Comparison of ENCODE assay signal across 8 cellular contexts in the genomic region with DNA sequence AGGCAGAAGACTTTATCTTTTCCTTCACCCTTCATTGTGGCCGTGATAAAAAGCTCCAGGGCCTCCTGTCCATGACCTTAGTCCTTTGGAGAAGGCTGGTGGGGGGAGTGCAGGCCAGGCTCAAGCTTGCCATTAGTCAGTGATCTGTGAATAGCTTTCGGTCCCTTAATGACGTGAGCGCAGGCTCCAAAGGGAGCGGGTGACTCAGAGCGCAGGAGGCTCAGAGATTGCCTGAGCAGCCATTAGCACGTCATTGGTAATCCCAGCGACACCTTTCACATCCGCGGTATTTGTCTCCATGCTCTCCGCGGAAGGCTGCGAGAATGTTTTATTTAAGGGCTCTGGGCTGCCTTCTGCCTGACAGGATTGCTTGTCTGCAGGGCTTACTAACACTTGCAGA.
DNase-seq lines count a peak whose midpoint lies in the region; ATAC-seq and TF ChIP-seq lines count a peak whose summit lies in the region.

No MANE protein-coding gene starts in this region.

- no peaks in the 10 kb centered on the region for H3K9me3 Mint-ChIP-seq in WTC11

- POLR2A ChIA-PET in WTC11 (lab: Charles Lee), result interaction anchor here (0.5 kb wide), 1 partner anchor 470 kb away, joined by 6 read pairs; no protein-coding TSS in a partner anchor

- no peaks in the 10 kb centered on the region for H3K27me3 ChIP-seq in cardiac muscle cell

- H3K4me1 ChIP-seq in cardiac muscle cell (ENCODE audit: low read depth), result peaks cover 3% of the 10 kb centered on the region

- H3K4me3 Mint-ChIP-seq in WTC11, result peak overlapping the region; percentile 46

- H3K36me3 ChIP-seq in cardiac muscle cell, result no peaks in the 10 kb centered on the region

- no peak overlapping the region for H3K4me3 ChIP-seq in cardiac muscle cell

- H3K27me3 Mint-ChIP-seq in WTC11 (ENCODE audit: low read depth), result peaks cover 81% of the 10 kb centered on the region

- no peaks in the 10 kb centered on the region for H3K36me3 Mint-ChIP-seq in WTC11

- H3K27ac Mint-ChIP-seq in WTC11, result no peak overlapping the region

- DNase-seq in H4 (ENCODE audit: low spot score) (peak; percentile 97), WTC11 (ENCODE audit: low spot score) (peak; percentile 54), cardiac muscle cell (ENCODE audit: low read depth in 1 of 2, low spot score in 1 of 2) (peak; percentile 67 to 96), posterior cingulate gyrus (peak; percentile 9 to 91 (median 44)), NCI-H1436 (lab: John Stamatoyannopoulos, UW) (no peak), NCI-H510A (lab: John Stamatoyannopoulos, UW) (no peak)

- H3K27ac ChIP-seq in cardiac muscle cell, result no peak overlapping the region

- intact Hi-C loops in posterior cingulate gyrus (cut with DNase I), result no loop called here

- H3K4me1 Mint-ChIP-seq in WTC11, result peaks cover 5% of the 10 kb centered on the region; the same call in 1 of the 2 replicates

- TF ChIP-seq CTCF in WTC11 (IDR thresholded peaks at IDR 0.05) (no peak), cardiac muscle cell (IDR thresholded peaks at IDR 0.05; ENCODE audit: low read depth, low read length) (no peak)

- ATAC-seq in WTC11, result peak; percentile 96
- ATAC-seq in GM21737 (IDR thresholded peaks at IDR 0.05; ENCODE audit: unreplicated experiment), result no peak
- no peak for ATAC-seq in GM21367 (IDR thresholded peaks at IDR 0.05; ENCODE audit: unreplicated experiment)

- no peaks in the 10 kb centered on the region for H3K9me3 ChIP-seq in cardiac muscle cell (ENCODE audit: low read depth)

- CTCF ChIA-PET in WTC11 (lab: Charles Lee), result interaction anchor here (0.6 to 1.2 kb wide), 3 partner anchors 30 to 108 kb away, joined by 3 to 4 read pairs (median 3); no protein-coding TSS in a partner anchor

TF ChIP-seq in WTC11, 78 proteins besides CTCF, POLR2A, EP300 and RAD21:
- TF ChIP-seq, protein P1, sequence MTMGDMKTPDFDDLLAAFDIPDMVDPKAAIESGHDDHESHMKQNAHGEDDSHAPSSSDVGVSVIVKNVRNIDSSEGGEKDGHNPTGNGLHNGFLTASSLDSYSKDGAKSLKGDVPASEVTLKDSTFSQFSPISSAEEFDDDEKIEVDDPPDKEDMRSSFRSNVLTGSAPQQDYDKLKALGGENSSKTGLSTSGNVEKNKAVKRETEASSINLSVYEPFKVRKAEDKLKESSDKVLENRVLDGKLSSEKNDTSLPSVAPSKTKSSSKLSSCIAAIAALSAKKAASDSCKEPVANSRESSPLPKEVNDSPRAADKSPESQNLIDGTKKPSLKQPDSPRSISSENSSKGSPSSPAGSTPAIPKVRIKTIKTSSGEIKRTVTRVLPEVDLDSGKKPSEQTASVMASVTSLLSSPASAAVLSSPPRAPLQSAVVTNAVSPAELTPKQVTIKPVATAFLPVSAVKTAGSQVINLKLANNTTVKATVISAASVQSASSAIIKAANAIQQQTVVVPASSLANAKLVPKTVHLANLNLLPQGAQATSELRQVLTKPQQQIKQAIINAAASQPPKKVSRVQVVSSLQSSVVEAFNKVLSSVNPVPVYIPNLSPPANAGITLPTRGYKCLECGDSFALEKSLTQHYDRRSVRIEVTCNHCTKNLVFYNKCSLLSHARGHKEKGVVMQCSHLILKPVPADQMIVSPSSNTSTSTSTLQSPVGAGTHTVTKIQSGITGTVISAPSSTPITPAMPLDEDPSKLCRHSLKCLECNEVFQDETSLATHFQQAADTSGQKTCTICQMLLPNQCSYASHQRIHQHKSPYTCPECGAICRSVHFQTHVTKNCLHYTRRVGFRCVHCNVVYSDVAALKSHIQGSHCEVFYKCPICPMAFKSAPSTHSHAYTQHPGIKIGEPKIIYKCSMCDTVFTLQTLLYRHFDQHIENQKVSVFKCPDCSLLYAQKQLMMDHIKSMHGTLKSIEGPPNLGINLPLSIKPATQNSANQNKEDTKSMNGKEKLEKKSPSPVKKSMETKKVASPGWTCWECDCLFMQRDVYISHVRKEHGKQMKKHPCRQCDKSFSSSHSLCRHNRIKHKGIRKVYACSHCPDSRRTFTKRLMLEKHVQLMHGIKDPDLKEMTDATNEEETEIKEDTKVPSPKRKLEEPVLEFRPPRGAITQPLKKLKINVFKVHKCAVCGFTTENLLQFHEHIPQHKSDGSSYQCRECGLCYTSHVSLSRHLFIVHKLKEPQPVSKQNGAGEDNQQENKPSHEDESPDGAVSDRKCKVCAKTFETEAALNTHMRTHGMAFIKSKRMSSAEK (CRISPR knock-in tag; IDR thresholded peaks at IDR 0.05; ENCODE audit: borderline replicate concordance), result no peak
- TF ChIP-seq TEAD1 (CRISPR knock-in tag; IDR thresholded peaks at IDR 0.05), result 0 out of 2 replicates have a peak, but pooled peaks have one; percentile 29

Comparison
In these comparisons a context has a peak if more than half of its experiments do, and no peak if none do; other contexts are left out.
1. DNase-seq: peak in H4 (single experiment), WTC11 (single experiment), cardiac muscle cell (2 of 2) and posterior cingulate gyrus (10 of 10); none in NCI-H1436 (single experiment) and NCI-H510A (single experiment).